1 cellular context compared by ENCODE assay signal in the genomic region with DNA sequence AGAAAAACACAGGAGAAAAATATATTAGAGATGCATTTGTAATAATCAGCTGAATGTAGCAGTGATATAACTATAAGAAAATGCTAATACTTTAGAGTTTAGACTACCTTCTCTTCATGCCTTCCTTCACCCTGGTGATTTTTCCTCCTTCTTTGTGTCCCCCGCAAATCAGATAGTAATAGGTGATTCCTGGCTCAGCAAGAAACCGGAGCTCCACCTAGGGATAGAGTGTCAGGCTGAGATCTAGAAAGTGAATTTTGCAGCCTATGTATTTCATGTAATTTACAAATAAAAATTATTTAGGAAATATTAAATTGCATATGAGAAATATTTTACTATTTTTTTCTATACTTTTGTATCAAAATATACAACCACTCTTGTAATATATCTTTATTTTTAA.
TF ChIP-seq lines count a peak whose summit lies in the region.

No MANE protein-coding gene starts in this region.

TF ChIP-seq in neural cell, 6 proteins besides CTCF, POLR2A, EP300 and RAD21 (continued from another document):
- no peak for TF ChIP-seq MXI1 (conservative IDR thresholded peaks at IDR 0.05; ENCODE audit: poor library complexity, severe bottlenecking)
